ENCODE assay signal across 1 cellular context in the genomic region with DNA sequence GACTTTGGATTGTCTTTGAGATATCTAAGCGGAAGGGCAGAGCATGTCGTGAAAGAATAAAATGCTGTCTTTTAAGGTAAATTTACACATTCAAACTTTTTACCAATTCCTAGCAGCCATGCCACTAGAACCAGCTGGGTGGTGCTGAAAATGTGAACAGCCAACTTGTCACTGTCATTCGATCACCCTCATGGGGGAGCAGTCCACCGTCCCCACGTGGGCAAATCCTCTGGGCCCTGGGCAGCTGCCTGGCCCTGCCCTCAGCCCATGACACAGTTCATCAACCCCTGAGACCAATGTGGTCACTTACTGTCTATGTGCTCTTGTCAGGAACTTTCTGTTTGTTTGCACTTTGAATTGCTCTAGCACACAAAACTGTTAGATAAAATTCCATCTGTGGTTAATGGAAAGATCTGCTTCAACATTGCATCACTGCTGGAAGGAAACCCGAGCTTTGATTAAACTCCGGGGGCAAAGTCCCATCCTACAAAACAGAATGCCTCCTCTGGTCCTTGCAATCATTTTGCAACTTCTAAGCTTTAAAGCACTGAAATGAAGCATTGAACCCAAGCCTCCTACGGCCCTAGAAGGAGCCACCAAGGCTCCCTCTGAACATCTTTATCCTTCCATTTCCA.
TF ChIP-seq lines count a peak whose summit lies in the region.

No MANE protein-coding gene starts in this region.

TF ChIP-seq in SK-N-SH treated with all-trans-retinoic acid at 6 μM for 48 hours, 23 proteins besides CTCF, POLR2A, EP300 and RAD21 (continued from another document):
- TF ChIP-seq, protein P1, sequence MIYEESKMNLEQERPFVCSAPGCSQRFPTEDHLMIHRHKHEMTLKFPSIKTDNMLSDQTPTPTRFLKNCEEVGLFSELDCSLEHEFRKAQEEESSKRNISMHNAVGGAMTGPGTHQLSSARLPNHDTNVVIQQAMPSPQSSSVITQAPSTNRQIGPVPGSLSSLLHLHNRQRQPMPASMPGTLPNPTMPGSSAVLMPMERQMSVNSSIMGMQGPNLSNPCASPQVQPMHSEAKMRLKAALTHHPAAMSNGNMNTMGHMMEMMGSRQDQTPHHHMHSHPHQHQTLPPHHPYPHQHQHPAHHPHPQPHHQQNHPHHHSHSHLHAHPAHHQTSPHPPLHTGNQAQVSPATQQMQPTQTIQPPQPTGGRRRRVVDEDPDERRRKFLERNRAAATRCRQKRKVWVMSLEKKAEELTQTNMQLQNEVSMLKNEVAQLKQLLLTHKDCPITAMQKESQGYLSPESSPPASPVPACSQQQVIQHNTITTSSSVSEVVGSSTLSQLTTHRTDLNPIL (CRISPR knock-in tag; IDR thresholded peaks at IDR 0.05; ENCODE audit: low read depth), result no peak
- TF ChIP-seq TOX (CRISPR knock-in tag; IDR thresholded peaks at IDR 0.05; ENCODE audit: borderline replicate concordance) (no peak), ISL1 (CRISPR knock-in tag; IDR thresholded peaks at IDR 0.05) (no peak), ZNF565 (CRISPR knock-in tag; conservative IDR thresholded peaks at IDR 0.05; ENCODE audit: low read depth) (no peak), OSR1 (CRISPR knock-in tag; IDR thresholded peaks at IDR 0.05) (no peak), ARNTL (CRISPR knock-in tag; IDR thresholded peaks at IDR 0.05; ENCODE audit: borderline replicate concordance, low read depth) (no peak), RARB (CRISPR knock-in tag; IDR thresholded peaks at IDR 0.05) (no peak)
- TF ChIP-seq, protein P2, sequence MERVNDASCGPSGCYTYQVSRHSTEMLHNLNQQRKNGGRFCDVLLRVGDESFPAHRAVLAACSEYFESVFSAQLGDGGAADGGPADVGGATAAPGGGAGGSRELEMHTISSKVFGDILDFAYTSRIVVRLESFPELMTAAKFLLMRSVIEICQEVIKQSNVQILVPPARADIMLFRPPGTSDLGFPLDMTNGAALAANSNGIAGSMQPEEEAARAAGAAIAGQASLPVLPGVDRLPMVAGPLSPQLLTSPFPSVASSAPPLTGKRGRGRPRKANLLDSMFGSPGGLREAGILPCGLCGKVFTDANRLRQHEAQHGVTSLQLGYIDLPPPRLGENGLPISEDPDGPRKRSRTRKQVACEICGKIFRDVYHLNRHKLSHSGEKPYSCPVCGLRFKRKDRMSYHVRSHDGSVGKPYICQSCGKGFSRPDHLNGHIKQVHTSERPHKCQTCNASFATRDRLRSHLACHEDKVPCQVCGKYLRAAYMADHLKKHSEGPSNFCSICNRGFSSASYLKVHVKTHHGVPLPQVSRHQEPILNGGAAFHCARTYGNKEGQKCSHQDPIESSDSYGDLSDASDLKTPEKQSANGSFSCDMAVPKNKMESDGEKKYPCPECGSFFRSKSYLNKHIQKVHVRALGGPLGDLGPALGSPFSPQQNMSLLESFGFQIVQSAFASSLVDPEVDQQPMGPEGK (CRISPR knock-in tag; IDR thresholded peaks at IDR 0.05; ENCODE audit: borderline replicate concordance), result no peak
